1 cellular context compared by ENCODE assay signal in the genomic region with DNA sequence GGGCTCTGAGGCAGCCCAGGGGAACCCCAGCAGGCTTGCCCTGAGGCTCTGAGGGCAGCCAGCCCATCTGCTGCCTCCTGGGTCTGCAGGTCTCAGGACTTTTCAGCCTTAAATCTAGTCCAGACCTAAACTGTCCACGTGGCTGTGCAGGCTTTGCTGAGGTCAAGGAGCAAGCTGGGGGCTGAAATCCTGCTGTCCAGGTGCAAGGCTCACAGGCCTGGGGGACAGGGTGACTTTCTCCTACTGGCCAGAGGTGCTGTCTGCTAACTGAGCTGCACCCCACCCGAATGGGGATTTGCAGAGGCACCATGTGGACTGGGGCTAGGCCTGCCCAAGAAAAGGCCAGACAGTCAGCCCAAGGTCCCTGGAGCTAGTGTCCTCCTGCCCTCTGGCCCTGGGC.
A peak's percentile ranks its signal among the peaks of the same experiment; 100 is the strongest.
TF ChIP-seq lines count a peak whose summit lies in the region.

No MANE protein-coding gene starts in this region.

TF ChIP-seq in HepG2, 621 proteins besides CTCF, POLR2A, EP300 and RAD21 (continues in another document):
- TF ChIP-seq, protein P1, sequence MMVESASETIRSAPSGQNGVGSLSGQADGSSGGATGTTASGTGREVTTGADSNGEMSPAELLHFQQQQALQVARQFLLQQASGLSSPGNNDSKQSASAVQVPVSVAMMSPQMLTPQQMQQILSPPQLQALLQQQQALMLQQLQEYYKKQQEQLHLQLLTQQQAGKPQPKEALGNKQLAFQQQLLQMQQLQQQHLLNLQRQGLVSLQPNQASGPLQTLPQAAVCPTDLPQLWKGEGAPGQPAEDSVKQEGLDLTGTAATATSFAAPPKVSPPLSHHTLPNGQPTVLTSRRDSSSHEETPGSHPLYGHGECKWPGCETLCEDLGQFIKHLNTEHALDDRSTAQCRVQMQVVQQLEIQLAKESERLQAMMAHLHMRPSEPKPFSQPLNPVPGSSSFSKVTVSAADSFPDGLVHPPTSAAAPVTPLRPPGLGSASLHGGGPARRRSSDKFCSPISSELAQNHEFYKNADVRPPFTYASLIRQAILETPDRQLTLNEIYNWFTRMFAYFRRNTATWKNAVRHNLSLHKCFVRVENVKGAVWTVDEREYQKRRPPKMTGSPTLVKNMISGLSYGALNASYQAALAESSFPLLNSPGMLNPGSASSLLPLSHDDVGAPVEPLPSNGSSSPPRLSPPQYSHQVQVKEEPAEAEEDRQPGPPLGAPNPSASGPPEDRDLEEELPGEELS (CRISPR knock-in tag; IDR thresholded peaks at IDR 0.05), result no peak
- TF ChIP-seq SOX6 (IDR thresholded peaks at IDR 0.05) (no peak), SOX6 (CRISPR knock-in tag; IDR thresholded peaks at IDR 0.05) (no peak), ZNF30 (CRISPR knock-in tag; IDR thresholded peaks at IDR 0.05) (no peak), SP4 (CRISPR knock-in tag; IDR thresholded peaks at IDR 0.05) (no peak), ZMAT3 (CRISPR knock-in tag; conservative IDR thresholded peaks at IDR 0.05) (0 out of 2 replicates have a peak, but pooled peaks have one; percentile 40), MXD4 (CRISPR knock-in tag; IDR thresholded peaks at IDR 0.05) (peak; percentile 41; the same call in 1 of the 2 replicates), ATAD3A (CRISPR knock-in tag; IDR thresholded peaks at IDR 0.05) (no peak), ZNF558 (CRISPR knock-in tag; IDR thresholded peaks at IDR 0.05; ENCODE audit: borderline replicate concordance) (no peak), FOXM1 (CRISPR knock-in tag; IDR thresholded peaks at IDR 0.05) (no peak), RFX3 (CRISPR knock-in tag; IDR thresholded peaks at IDR 0.05) (no peak), ZMYM4 (CRISPR knock-in tag; IDR thresholded peaks at IDR 0.05) (peak; percentile 58; the same call in 1 of the 2 replicates), RELA (CRISPR knock-in tag; IDR thresholded peaks at IDR 0.05) (no peak), YY1 (IDR thresholded peaks at IDR 0.05; ENCODE audit: insufficient read depth, insufficient replicate concordance, low read depth, low read length) (no peak), SALL1 (CRISPR knock-in tag; IDR thresholded peaks at IDR 0.05) (0 out of 2 replicates have a peak, but pooled peaks have one; percentile 51), ZNF446 (CRISPR knock-in tag; IDR thresholded peaks at IDR 0.05) (0 out of 2 replicates have a peak, but pooled peaks have one; percentile 25), MATR3 (CRISPR knock-in tag; IDR thresholded peaks at IDR 0.05) (no peak), POGZ (CRISPR knock-in tag; IDR thresholded peaks at IDR 0.05) (no peak), ERF (CRISPR knock-in tag; IDR thresholded peaks at IDR 0.05) (peak; percentile 38; the same call in 1 of the 2 replicates), KDM5B (CRISPR knock-in tag; IDR thresholded peaks at IDR 0.05; ENCODE audit: borderline replicate concordance) (no peak), ZNF292 (CRISPR knock-in tag; IDR thresholded peaks at IDR 0.05; ENCODE audit: borderline replicate concordance, low read depth) (peak; percentile 66; the same call in 1 of the 2 replicates), NKX3-1 (CRISPR knock-in tag; IDR thresholded peaks at IDR 0.05) (no peak), PAWR (CRISPR knock-in tag; IDR thresholded peaks at IDR 0.05; ENCODE audit: borderline replicate concordance) (no peak), ZNF616 (CRISPR knock-in tag; IDR thresholded peaks at IDR 0.05; ENCODE audit: low read depth) (no peak), MYC (CRISPR knock-in tag; IDR thresholded peaks at IDR 0.05; ENCODE audit: borderline replicate concordance) (peak; percentile 88), ZNF335 (CRISPR knock-in tag; IDR thresholded peaks at IDR 0.05) (no peak), ZNF773 (CRISPR knock-in tag; IDR thresholded peaks at IDR 0.05; ENCODE audit: borderline replicate concordance) (no peak), SUZ12 (IDR thresholded peaks at IDR 0.05; ENCODE audit: low read depth, low read length) (no peak), MAF1 (CRISPR knock-in tag; IDR thresholded peaks at IDR 0.05; ENCODE audit: borderline replicate concordance) (no peak), TP53 (CRISPR knock-in tag; conservative IDR thresholded peaks at IDR 0.05) (no peak), FOXC1 (CRISPR knock-in tag; IDR thresholded peaks at IDR 0.05; ENCODE audit: borderline replicate concordance) (0 out of 2 replicates have a peak, but pooled peaks have one; percentile 28), HES4 (CRISPR knock-in tag; IDR thresholded peaks at IDR 0.05; ENCODE audit: borderline replicate concordance) (0 out of 2 replicates have a peak, but pooled peaks have one; percentile 27), ZNF205 (CRISPR knock-in tag; IDR thresholded peaks at IDR 0.05) (no peak), TMF1 (CRISPR knock-in tag; IDR thresholded peaks at IDR 0.05; ENCODE audit: low read depth) (no peak), KLF12 (CRISPR knock-in tag; IDR thresholded peaks at IDR 0.05; ENCODE audit: borderline replicate concordance) (no peak), ZNF251 (CRISPR knock-in tag; IDR thresholded peaks at IDR 0.05) (no peak), ZNF317 (CRISPR knock-in tag; IDR thresholded peaks at IDR 0.05) (no peak), MTA1 (CRISPR knock-in tag; IDR thresholded peaks at IDR 0.05; ENCODE audit: borderline replicate concordance) (0 out of 2 replicates have a peak, but pooled peaks have one; percentile 46), BHLHE40 (IDR thresholded peaks at IDR 0.05; ENCODE audit: low read length) (no peak), GATAD1 (CRISPR knock-in tag; IDR thresholded peaks at IDR 0.05) (no peak), GABPB1 (CRISPR knock-in tag; IDR thresholded peaks at IDR 0.05) (peak; percentile 19; the same call in 1 of the 2 replicates)
- TF ChIP-seq, protein P2, sequence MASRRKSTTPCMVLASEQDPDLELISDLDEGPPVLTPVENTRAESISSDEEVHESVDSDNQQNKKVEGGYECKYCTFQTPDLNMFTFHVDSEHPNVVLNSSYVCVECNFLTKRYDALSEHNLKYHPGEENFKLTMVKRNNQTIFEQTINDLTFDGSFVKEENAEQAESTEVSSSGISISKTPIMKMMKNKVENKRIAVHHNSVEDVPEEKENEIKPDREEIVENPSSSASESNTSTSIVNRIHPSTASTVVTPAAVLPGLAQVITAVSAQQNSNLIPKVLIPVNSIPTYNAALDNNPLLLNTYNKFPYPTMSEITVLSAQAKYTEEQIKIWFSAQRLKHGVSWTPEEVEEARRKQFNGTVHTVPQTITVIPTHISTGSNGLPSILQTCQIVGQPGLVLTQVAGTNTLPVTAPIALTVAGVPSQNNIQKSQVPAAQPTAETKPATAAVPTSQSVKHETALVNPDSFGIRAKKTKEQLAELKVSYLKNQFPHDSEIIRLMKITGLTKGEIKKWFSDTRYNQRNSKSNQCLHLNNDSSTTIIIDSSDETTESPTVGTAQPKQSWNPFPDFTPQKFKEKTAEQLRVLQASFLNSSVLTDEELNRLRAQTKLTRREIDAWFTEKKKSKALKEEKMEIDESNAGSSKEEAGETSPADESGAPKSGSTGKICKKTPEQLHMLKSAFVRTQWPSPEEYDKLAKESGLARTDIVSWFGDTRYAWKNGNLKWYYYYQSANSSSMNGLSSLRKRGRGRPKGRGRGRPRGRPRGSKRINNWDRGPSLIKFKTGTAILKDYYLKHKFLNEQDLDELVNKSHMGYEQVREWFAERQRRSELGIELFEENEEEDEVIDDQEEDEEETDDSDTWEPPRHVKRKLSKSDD (CRISPR knock-in tag; IDR thresholded peaks at IDR 0.05; ENCODE audit: low read depth), result 0 out of 2 replicates have a peak, but pooled peaks have one; percentile 54
- TF ChIP-seq, protein P3, sequence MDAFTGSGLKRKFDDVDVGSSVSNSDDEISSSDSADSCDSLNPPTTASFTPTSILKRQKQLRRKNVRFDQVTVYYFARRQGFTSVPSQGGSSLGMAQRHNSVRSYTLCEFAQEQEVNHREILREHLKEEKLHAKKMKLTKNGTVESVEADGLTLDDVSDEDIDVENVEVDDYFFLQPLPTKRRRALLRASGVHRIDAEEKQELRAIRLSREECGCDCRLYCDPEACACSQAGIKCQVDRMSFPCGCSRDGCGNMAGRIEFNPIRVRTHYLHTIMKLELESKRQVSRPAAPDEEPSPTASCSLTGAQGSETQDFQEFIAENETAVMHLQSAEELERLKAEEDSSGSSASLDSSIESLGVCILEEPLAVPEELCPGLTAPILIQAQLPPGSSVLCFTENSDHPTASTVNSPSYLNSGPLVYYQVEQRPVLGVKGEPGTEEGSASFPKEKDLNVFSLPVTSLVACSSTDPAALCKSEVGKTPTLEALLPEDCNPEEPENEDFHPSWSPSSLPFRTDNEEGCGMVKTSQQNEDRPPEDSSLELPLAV (CRISPR knock-in tag; conservative IDR thresholded peaks at IDR 0.05; ENCODE audit: low read depth), result no peak
- TF ChIP-seq, protein P4, sequence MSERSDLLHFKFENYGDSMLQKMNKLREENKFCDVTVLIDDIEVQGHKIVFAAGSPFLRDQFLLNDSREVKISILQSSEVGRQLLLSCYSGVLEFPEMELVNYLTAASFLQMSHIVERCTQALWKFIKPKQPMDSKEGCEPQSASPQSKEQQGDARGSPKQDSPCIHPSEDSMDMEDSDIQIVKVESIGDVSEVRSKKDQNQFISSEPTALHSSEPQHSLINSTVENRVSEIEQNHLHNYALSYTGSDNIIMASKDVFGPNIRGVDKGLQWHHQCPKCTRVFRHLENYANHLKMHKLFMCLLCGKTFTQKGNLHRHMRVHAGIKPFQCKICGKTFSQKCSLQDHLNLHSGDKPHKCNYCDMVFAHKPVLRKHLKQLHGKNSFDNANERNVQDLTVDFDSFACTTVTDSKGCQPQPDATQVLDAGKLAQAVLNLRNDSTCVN (CRISPR knock-in tag; IDR thresholded peaks at IDR 0.05; ENCODE audit: borderline replicate concordance), result no peak
- TF ChIP-seq, protein P5, sequence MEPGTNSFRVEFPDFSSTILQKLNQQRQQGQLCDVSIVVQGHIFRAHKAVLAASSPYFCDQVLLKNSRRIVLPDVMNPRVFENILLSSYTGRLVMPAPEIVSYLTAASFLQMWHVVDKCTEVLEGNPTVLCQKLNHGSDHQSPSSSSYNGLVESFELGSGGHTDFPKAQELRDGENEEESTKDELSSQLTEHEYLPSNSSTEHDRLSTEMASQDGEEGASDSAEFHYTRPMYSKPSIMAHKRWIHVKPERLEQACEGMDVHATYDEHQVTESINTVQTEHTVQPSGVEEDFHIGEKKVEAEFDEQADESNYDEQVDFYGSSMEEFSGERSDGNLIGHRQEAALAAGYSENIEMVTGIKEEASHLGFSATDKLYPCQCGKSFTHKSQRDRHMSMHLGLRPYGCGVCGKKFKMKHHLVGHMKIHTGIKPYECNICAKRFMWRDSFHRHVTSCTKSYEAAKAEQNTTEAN (CRISPR knock-in tag; conservative IDR thresholded peaks at IDR 0.05), result no peak
- TF ChIP-seq, protein P6, sequence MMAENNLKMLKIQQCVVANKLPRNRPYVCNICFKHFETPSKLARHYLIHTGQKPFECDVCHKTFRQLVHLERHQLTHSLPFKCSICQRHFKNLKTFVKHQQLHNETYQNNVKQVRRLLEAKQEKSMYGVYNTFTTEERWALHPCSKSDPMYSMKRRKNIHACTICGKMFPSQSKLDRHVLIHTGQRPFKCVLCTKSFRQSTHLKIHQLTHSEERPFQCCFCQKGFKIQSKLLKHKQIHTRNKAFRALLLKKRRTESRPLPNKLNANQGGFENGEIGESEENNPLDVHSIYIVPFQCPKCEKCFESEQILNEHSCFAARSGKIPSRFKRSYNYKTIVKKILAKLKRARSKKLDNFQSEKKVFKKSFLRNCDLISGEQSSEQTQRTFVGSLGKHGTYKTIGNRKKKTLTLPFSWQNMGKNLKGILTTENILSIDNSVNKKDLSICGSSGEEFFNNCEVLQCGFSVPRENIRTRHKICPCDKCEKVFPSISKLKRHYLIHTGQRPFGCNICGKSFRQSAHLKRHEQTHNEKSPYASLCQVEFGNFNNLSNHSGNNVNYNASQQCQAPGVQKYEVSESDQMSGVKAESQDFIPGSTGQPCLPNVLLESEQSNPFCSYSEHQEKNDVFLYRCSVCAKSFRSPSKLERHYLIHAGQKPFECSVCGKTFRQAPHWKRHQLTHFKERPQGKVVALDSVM (CRISPR knock-in tag; IDR thresholded peaks at IDR 0.05), result peak; percentile 36; the same call in 1 of the 2 replicates
- TF ChIP-seq, protein P7, sequence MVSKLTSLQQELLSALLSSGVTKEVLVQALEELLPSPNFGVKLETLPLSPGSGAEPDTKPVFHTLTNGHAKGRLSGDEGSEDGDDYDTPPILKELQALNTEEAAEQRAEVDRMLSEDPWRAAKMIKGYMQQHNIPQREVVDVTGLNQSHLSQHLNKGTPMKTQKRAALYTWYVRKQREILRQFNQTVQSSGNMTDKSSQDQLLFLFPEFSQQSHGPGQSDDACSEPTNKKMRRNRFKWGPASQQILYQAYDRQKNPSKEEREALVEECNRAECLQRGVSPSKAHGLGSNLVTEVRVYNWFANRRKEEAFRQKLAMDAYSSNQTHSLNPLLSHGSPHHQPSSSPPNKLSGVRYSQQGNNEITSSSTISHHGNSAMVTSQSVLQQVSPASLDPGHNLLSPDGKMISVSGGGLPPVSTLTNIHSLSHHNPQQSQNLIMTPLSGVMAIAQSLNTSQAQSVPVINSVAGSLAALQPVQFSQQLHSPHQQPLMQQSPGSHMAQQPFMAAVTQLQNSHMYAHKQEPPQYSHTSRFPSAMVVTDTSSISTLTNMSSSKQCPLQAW (CRISPR knock-in tag; IDR thresholded peaks at IDR 0.05), result peak; percentile 32; the same call in 1 of the 2 replicates
- TF ChIP-seq, protein P8, sequence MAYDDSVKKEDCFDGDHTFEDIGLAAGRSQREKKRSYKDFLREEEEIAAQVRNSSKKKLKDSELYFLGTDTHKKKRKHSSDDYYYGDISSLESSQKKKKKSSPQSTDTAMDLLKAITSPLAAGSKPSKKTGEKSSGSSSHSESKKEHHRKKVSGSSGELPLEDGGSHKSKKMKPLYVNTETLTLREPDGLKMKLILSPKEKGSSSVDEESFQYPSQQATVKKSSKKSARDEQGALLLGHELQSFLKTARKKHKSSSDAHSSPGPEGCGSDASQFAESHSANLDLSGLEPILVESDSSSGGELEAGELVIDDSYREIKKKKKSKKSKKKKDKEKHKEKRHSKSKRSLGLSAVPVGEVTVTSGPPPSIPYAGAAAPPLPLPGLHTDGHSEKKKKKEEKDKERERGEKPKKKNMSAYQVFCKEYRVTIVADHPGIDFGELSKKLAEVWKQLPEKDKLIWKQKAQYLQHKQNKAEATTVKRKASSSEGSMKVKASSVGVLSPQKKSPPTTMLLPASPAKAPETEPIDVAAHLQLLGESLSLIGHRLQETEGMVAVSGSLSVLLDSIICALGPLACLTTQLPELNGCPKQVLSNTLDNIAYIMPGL (CRISPR knock-in tag; IDR thresholded peaks at IDR 0.05; ENCODE audit: borderline replicate concordance in 1 of 2, low read depth in 1 of 2), result no peak
- TF ChIP-seq, protein P9, sequence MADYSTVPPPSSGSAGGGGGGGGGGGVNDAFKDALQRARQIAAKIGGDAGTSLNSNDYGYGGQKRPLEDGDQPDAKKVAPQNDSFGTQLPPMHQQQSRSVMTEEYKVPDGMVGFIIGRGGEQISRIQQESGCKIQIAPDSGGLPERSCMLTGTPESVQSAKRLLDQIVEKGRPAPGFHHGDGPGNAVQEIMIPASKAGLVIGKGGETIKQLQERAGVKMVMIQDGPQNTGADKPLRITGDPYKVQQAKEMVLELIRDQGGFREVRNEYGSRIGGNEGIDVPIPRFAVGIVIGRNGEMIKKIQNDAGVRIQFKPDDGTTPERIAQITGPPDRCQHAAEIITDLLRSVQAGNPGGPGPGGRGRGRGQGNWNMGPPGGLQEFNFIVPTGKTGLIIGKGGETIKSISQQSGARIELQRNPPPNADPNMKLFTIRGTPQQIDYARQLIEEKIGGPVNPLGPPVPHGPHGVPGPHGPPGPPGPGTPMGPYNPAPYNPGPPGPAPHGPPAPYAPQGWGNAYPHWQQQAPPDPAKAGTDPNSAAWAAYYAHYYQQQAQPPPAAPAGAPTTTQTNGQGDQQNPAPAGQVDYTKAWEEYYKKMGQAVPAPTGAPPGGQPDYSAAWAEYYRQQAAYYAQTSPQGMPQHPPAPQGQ (CRISPR knock-in tag; IDR thresholded peaks at IDR 0.05; ENCODE audit: borderline replicate concordance), result no peak
